Comparison of ENCODE assay signal across 8 cellular contexts in genomic region chr6:20235041-20235440, GRCh38. TPM values are rescaled to one million over a fixed set of nuclear protein-coding genes. Genes with fewer than 3 reads are reported as not detected.
"Had no signal": no experiment of that assay in that cellular context is flagged by ENCODE, and none has a peak within 500 bp of the region (broad histone marks: within the 10 kb centered on the region; RNA-seq: fewer than 3 reads in every experiment).

No MANE protein-coding gene starts in this region.

- H3K4me1 Mint-ChIP-seq: IgD-negative memory B cell had no signal

- H3K27ac Mint-ChIP-seq: IgD-negative memory B cell had no signal

- H3K4me2 ChIP-seq: KMS-11 had no signal

- H3K4me3 Mint-ChIP-seq: IgD-negative memory B cell had no signal

- H3K27ac ChIP-seq: HL-60, KMS-11 had no signal

- H3K9me3 Mint-ChIP-seq: IgD-negative memory B cell had no signal

- H3K9ac ChIP-seq: KMS-11 had no signal

- DNase-seq: IMR-90, KBM-7, KG1 had no signal

- FAIRE-seq: HepG2, HTR-8/SVneo had no signal

- ATAC-seq: HepG2 had no signal

RNA-seq across cellular contexts. Expression of gene MBOAT1, which starts 22.8 kb away (rescaled TPM):
- total RNA-seq: HepG2 had no signal
- polyA plus RNA-seq: HepG2 had no signal
